ENCODE assay signal across 22 cellular contexts in the genomic region with DNA sequence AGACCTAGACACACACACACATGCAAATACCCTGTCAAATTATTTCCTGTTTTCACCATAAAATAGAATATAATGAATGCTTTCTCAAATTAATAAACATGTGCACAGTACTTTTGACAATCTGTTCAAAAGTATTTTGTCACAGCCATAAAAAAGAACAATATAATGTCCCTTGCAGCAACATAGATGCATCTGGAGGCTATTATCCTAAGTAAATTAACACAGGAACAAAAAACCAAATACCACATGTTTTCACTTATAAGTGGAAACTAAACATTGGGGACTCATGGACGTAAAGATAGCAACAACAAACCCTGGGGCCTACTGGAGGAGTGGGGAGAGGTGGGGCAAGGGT. TPM values are rescaled to one million over a fixed set of nuclear protein-coding genes. Genes with fewer than 3 reads are reported as not detected.
"Had no signal": no experiment of that assay in that cellular context is flagged by ENCODE, and none has a peak within 500 bp of the region (broad histone marks: within the 10 kb centered on the region; RNA-seq: fewer than 3 reads in every experiment).

No MANE protein-coding gene starts in this region.

- H3K4me3 ChIP-seq: ascending aorta, cardiac muscle cell, MG63, Peyer's patch, SJCRH30 had no signal

- H3K27ac ChIP-seq: ascending aorta, cardiac muscle cell, KMS-11, Peyer's patch, RWPE1, SJCRH30 had no signal

- H3K4me1 ChIP-seq: ascending aorta, Peyer's patch, SJCRH30 had no signal

- ATAC-seq: activated CD4-positive, CD25-positive, alpha-beta regulatory T cell treated with anti-CD3 and anti-CD28 coated beads, Interleukin-2, amount 50 U/mL, for 24 hours; activated CD8-positive, alpha-beta memory T cell treated with anti-CD3 and anti-CD28 coated beads, Interleukin-2, amount 10 ng/mL, durations not matched to agents 7 days and 5 days had no signal

- H3K27me3 ChIP-seq: ascending aorta, cardiac muscle cell, MG63, Peyer's patch had no signal

- H3K36me3 ChIP-seq: ascending aorta, cardiac muscle cell, MG63, Peyer's patch, SJCRH30 had no signal

- DNase-seq: activated CD4-positive, alpha-beta T cell treated with anti-CD3 and anti-CD28 coated beads for 4 hours; activated CD8-positive, alpha-beta memory T cell treated with anti-CD3 and anti-CD28 coated beads, Interleukin-2, amount 10 ng/mL, durations not matched to agents 7 days and 5 days; activated effector memory CD4-positive, alpha-beta T cell treated with Interleukin-2 at 50 U/mL for 16 hours; activated naive CD4-positive, alpha-beta T cell; activated T-cell treated with anti-CD3 and anti-CD28 coated beads, Interleukin-2, amount 50 U/mL, for 24 hours; amniotic stem cell; MG63; MV-4-11; NCI-H1092 treated with DMSO at 0.1 percent for 48 hours; NCI-H1417 treated with DMSO at 0.1 percent for 48 hours; NCI-H1694; NCI-H2029; NCI-H2107; NCI-H524; Peyer's patch; Right ventricle myocardium superior; SJCRH30 had no signal

- H3K9ac ChIP-seq: KMS-11 had no signal

- H3K4me2 ChIP-seq: KMS-11 had no signal

- H3K9me3 ChIP-seq: ascending aorta, MG63, Peyer's patch, SJCRH30 had no signal

RNA-seq across cellular contexts. Expression of a gene that starts 15.5 kb away (rescaled TPM):
- total RNA-seq: Right ventricle myocardium superior had no signal
